Comparison of ENCODE assay signal across 1 cellular context in genomic region chr10:101814466-101815041, GRCh38.
TF ChIP-seq lines count a peak whose summit lies in the region.

No MANE protein-coding gene starts in this region.

TF ChIP-seq in H1, 55 proteins besides CTCF, POLR2A, EP300 and RAD21:
- TF ChIP-seq USF2 (IDR thresholded peaks at IDR 0.05; ENCODE audit: low read length) (no peak), ATF3 (IDR thresholded peaks at IDR 0.05; ENCODE audit: insufficient read depth, low read depth, low read length) (no peak), NRF1 (IDR thresholded peaks at IDR 0.05; ENCODE audit: low read depth, low read length) (no peak), RXRA (IDR thresholded peaks at IDR 0.05; ENCODE audit: insufficient read depth, low read depth, low read length) (no peak), YY1 (IDR thresholded peaks at IDR 0.05; ENCODE audit: low read depth, low read length) (no peak), SIX5 (IDR thresholded peaks at IDR 0.05; ENCODE audit: low read depth, low read length) (no peak), RNF2 (IDR thresholded peaks at IDR 0.05; ENCODE audit: borderline replicate concordance, low read depth, low read length, missing control alignments, poor library complexity, severe bottlenecking) (no peak), SAP30 (IDR thresholded peaks at IDR 0.05; ENCODE audit: insufficient read depth, insufficient replicate concordance, low read length) (no peak), POLR2AphosphoS5 (IDR thresholded peaks at IDR 0.05; ENCODE audit: low read depth, low read length) (no peak), TAF7 (optimal IDR thresholded peaks at IDR 0.05; ENCODE audit: borderline replicate concordance, low read depth, low read length) (no peak), ZNF274 (IDR thresholded peaks at IDR 0.05; ENCODE audit: borderline replicate concordance, extremely low read depth, low read length) (no peak), RFX5 (IDR thresholded peaks at IDR 0.05; ENCODE audit: borderline replicate concordance, low read depth, low read length) (no peak)
